1 cellular context compared by ENCODE assay signal in the genomic region with DNA sequence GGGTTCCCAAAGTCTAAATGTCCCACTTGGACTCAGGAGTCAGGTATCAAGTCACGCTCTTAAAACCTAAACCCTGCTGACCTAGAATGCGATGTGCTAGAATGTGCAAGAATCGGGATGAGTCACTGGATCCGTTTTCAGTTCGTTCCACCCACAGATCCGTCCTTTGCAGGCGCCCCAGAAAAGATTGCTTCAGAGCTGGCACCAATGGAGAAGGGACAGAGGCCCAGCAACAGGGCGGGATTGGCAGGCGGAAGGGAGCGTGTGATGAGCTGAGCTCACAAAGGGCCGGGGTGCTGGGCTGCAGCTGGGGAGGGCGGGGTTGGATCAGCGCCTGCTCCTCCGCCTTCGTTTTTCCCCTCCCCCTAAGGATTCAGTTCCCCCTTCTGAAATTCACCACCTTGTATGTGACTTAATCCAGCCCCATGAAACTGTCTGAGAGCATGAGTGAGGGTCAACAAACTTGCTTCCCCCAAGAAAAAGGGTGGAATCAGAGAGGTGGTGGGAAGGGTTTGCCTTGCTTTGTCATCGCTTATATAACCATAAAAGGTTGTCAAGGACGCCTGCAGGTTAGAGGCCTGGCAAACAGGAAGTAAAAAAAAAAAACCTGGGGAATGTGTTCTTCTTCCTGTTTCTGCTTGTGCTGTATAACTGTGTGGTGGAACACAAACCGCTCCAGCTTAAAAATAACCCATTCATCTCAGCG.
A peak's percentile ranks its signal among the peaks of the same experiment; 100 is the strongest.
TF ChIP-seq lines count a peak whose summit lies in the region.

No MANE protein-coding gene starts in this region.

TF ChIP-seq in WTC11, 78 proteins besides CTCF, POLR2A, EP300 and RAD21 (continued from another document):
- TF ChIP-seq, protein P1, sequence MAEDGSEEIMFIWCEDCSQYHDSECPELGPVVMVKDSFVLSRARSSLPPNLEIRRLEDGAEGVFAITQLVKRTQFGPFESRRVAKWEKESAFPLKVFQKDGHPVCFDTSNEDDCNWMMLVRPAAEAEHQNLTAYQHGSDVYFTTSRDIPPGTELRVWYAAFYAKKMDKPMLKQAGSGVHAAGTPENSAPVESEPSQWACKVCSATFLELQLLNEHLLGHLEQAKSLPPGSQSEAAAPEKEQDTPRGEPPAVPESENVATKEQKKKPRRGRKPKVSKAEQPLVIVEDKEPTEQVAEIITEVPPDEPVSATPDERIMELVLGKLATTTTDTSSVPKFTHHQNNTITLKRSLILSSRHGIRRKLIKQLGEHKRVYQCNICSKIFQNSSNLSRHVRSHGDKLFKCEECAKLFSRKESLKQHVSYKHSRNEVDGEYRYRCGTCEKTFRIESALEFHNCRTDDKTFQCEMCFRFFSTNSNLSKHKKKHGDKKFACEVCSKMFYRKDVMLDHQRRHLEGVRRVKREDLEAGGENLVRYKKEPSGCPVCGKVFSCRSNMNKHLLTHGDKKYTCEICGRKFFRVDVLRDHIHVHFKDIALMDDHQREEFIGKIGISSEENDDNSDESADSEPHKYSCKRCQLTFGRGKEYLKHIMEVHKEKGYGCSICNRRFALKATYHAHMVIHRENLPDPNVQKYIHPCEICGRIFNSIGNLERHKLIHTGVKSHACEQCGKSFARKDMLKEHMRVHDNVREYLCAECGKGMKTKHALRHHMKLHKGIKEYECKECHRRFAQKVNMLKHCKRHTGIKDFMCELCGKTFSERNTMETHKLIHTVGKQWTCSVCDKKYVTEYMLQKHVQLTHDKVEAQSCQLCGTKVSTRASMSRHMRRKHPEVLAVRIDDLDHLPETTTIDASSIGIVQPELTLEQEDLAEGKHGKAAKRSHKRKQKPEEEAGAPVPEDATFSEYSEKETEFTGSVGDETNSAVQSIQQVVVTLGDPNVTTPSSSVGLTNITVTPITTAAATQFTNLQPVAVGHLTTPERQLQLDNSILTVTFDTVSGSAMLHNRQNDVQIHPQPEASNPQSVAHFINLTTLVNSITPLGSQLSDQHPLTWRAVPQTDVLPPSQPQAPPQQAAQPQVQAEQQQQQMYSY (CRISPR knock-in tag; IDR thresholded peaks at IDR 0.05): peak; percentile 99
- no peak for TF ChIP-seq RORB (CRISPR knock-in tag; IDR thresholded peaks at IDR 0.05)
- TF ChIP-seq ZNF317 (CRISPR knock-in tag; IDR thresholded peaks at IDR 0.05; ENCODE audit: borderline replicate concordance, low read depth): no peak
- peak; percentile 75 for TF ChIP-seq FOXK1 (CRISPR knock-in tag; IDR thresholded peaks at IDR 0.05)
- no peak for TF ChIP-seq ARID4B (CRISPR knock-in tag; IDR thresholded peaks at IDR 0.05; ENCODE audit: borderline replicate concordance)
- TF ChIP-seq ETV6 (CRISPR knock-in tag; IDR thresholded peaks at IDR 0.05): peak; percentile 66; the same call in 1 of the 2 replicates
- TF ChIP-seq SP1 (CRISPR knock-in tag; conservative IDR thresholded peaks at IDR 0.05): peak; percentile 63; the same call in 1 of the 2 replicates
- peak; percentile 86 for TF ChIP-seq NFYB (CRISPR knock-in tag; conservative IDR thresholded peaks at IDR 0.05; ENCODE audit: low read depth)
- TF ChIP-seq, protein P2, sequence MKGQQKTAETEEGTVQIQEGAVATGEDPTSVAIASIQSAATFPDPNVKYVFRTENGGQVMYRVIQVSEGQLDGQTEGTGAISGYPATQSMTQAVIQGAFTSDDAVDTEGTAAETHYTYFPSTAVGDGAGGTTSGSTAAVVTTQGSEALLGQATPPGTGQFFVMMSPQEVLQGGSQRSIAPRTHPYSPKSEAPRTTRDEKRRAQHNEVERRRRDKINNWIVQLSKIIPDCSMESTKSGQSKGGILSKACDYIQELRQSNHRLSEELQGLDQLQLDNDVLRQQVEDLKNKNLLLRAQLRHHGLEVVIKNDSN (CRISPR knock-in tag; IDR thresholded peaks at IDR 0.05): peak; percentile 32; the same call in 1 of the 2 replicates
